In the genomic region with DNA sequence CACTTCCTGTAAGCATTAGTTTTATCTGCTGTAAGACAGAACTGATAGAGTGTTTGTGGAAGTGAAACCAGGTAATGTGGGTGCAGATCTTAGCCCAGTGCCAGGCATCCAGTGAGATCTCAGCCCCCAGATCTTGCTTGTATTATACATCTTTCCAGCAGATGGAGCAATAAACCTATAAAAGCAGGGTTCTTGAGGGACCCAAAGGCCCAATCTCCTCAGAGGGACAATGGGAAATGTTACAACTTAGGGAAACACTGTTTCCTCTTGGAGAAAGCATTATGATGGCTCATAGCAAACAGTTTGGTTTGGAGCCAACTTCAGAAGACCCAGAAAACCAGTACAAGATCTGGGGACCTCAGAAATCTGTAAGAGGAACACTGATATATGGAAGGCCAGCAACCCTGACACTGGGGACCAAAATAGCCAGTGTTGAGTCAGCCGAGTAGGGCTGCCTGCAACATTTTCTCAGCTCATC, we compare ENCODE assay signal across 8 cellular contexts.
DNase-seq lines count a peak whose midpoint lies in the region; ATAC-seq and TF ChIP-seq lines count a peak whose summit lies in the region.

No MANE protein-coding gene starts in this region.

- H3K4me3 Mint-ChIP-seq in brain: no peak overlapping the region

- no peaks in the 10 kb centered on the region for H3K36me3 ChIP-seq in thoracic aorta

- ATAC-seq in GM19463 (IDR thresholded peaks at IDR 0.05; ENCODE audit: unreplicated experiment): peak; percentile 100
- ATAC-seq in HG03378 (IDR thresholded peaks at IDR 0.05; ENCODE audit: unreplicated experiment): peak; percentile 100
- peak; percentile 96 for ATAC-seq in thoracic aorta (ENCODE audit: insufficient number of reproducible peaks, low FRiP score, low read depth)

- TF ChIP-seq CTCF in brain (conservative IDR thresholded peaks at IDR 0.05) (peak; percentile 80 to 84), thoracic aorta (IDR thresholded peaks at IDR 0.05) (peak; percentile 64)

- H3K9me3 ChIP-seq in thoracic aorta: no peaks in the 10 kb centered on the region

- no peaks in the 10 kb centered on the region for H3K36me3 Mint-ChIP-seq in brain

- H3K4me1 Mint-ChIP-seq in brain: peaks cover 17% of the 10 kb centered on the region

- H3K4me3 ChIP-seq in thoracic aorta: no peak overlapping the region

- DNase-seq in DMS153 (lab: John Stamatoyannopoulos, UW): peak; percentile 77
- DNase-seq in NCI-H748 (lab: John Stamatoyannopoulos, UW; ENCODE audit: unreplicated experiment): peak; percentile 71
- peak; percentile 52 for DNase-seq in islet precursor cell
- no peak for DNase-seq in thoracic aorta (ENCODE audit: low spot score)
- DNase-seq in activated gamma-delta T cell (lab: John Stamatoyannopoulos, UW): no peak

- H3K27me3 ChIP-seq in thoracic aorta (replicated peaks; ENCODE audit: insufficient read depth): no peaks in the 10 kb centered on the region

- no peaks in the 10 kb centered on the region for H3K4me1 ChIP-seq in thoracic aorta (ENCODE audit: control insufficient read depth in 1 of 2, low read depth in 2 of 2)

- H3K9me3 Mint-ChIP-seq in brain: no peaks in the 10 kb centered on the region

- peaks cover 8% of the 10 kb centered on the region for H3K27me3 Mint-ChIP-seq in brain

- no peak overlapping the region for H3K27ac ChIP-seq in thoracic aorta

- H3K27ac Mint-ChIP-seq in brain: peak overlapping the region in 3 of 5 experiments; percentile 45 to 78 (median 49)

Comparison
In these comparisons a context has a peak if more than half of its experiments do, and no peak if none do; other contexts are left out.
1. DNase-seq: peak in DMS153 (single experiment), NCI-H748 (single experiment) and islet precursor cell (single experiment); none in thoracic aorta (single experiment) and activated gamma-delta T cell (single experiment).
2. Peak in every context shown above with its lines, with median percentiles within 50 percentile points of each other: ATAC-seq.